In the genomic region with DNA sequence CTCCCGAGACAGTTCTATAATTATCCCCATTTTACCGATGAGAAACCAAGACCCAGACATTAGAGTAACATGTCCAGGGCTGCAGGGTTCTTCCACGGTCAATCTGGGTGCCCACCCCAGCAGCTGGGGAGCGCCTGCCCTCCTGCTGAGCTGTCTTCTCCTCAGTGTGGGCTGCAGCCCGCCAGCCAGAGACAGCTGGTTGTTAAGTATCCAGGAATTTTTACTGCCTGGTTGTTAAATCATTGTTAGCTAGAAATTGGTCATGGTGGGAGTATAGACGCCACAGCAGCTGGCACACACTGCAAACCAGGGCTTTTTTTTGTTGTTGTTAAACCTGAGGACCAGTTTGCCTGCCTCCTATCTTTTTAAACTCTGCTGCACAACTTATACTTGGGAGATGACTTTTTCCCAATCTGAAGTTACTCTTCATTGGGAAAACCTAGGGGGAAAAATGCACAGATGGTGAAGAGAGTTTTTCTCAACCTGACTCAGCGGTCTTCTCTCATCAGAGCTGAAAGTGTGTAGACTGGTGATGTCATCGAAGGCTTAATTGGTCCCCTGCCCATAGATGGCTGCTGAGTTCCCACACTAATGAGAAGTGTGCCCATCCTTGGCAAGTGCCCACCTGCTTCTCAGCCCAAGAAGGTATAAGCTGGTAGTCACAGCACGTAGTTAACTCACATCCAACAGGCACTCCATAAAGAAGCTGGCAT, we compare ENCODE assay signal across 1 cellular context.
A peak's percentile ranks its signal among the peaks of the same experiment; 100 is the strongest.
TF ChIP-seq lines count a peak whose summit lies in the region.

No MANE protein-coding gene starts in this region.

TF ChIP-seq in HEK293, 187 proteins besides CTCF, POLR2A, EP300 and RAD21 (continued from another document):
- TF ChIP-seq PRDM6 (tag by site-specific recombination; IDR thresholded peaks at IDR 0.05) (peak; percentile 69), ZNF692 (tag by site-specific recombination; IDR thresholded peaks at IDR 0.05) (0 out of 2 replicates have a peak, but pooled peaks have one; percentile 41), ZNF362 (tag by site-specific recombination; IDR thresholded peaks at IDR 0.05) (peak; percentile 66), EGR2 (tag by site-specific recombination; IDR thresholded peaks at IDR 0.05; ENCODE audit: low read depth) (peak; percentile 41; the same call in 1 of the 2 replicates), ZFP3 (tag by site-specific recombination; IDR thresholded peaks at IDR 0.05; ENCODE audit: low read depth) (no peak), ZNF629 (tag by site-specific recombination; IDR thresholded peaks at IDR 0.05) (peak; percentile 73), SETDB1 (IDR thresholded peaks at IDR 0.05; ENCODE audit: insufficient read length, low read length) (no peak), GLIS1 (tag by site-specific recombination; IDR thresholded peaks at IDR 0.05) (peak; percentile 72)
TF ChIP-seq in HEK293: peak in this region for 12.
